ENCODE assay signal across 1 cellular context in the genomic region with DNA sequence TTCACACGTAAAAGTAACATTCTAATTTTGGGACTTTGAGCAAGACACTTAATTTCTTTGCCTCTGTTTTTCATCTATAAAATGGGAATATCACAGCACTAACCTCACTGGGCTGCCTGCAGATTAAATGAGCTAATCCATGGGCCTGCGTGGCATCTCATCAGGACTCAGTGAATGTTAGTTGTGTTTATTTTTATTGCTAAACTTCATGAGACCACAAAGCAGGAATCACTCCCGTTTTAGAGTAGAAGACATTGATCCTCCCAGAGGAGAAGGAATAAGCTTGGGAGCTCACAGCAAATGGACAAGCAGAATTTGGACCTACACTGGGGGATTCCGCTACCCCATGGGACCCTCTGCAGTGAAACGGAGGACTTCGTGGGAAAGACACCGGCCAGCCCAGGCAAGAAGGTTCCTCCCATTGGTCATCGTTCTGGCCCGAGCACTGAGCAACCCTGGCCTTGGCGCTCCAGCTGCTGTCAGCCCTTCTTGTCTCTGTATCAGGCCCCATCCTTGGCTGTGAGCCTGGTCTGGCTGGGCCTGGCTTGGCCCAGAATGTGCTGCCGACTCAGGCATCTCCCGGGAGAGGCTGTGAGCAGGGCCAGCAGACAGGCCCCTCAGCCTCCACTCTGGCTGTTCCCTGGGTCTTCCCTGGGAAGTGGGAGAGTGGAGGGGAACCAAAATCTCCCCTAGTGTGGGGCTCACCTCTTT.
TF ChIP-seq lines count a peak whose summit lies in the region.

No MANE protein-coding gene starts in this region.

TF ChIP-seq in IMR-90, 13 proteins besides CTCF, POLR2A, EP300 and RAD21 (continued from another document):
- TF ChIP-seq, protein P1, sequence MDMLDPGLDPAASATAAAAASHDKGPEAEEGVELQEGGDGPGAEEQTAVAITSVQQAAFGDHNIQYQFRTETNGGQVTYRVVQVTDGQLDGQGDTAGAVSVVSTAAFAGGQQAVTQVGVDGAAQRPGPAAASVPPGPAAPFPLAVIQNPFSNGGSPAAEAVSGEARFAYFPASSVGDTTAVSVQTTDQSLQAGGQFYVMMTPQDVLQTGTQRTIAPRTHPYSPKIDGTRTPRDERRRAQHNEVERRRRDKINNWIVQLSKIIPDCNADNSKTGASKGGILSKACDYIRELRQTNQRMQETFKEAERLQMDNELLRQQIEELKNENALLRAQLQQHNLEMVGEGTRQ (IDR thresholded peaks at IDR 0.05; ENCODE audit: low read depth, low read length): no peak
- TF ChIP-seq RFX5 (IDR thresholded peaks at IDR 0.05; ENCODE audit: low read depth, low read length): no peak
- no peak for TF ChIP-seq NFE2L2 (IDR thresholded peaks at IDR 0.05; ENCODE audit: low read depth, low read length)
- TF ChIP-seq CEBPB (IDR thresholded peaks at IDR 0.05; ENCODE audit: low read depth, low read length): 0 out of 2 replicates have a peak, but pooled peaks have one; percentile 6
- TF ChIP-seq MXI1 (IDR thresholded peaks at IDR 0.05; ENCODE audit: borderline replicate concordance, low read depth, low read length): no peak
- 0 out of 2 replicates have a peak, but pooled peaks have one; percentile 1 for TF ChIP-seq SMC3 (IDR thresholded peaks at IDR 0.05; ENCODE audit: low read depth, low read length)
- no peak for TF ChIP-seq CHD1 (IDR thresholded peaks at IDR 0.05; ENCODE audit: low read depth, low read length)
- peak; percentile 9 for TF ChIP-seq RCOR1 (IDR thresholded peaks at IDR 0.05; ENCODE audit: insufficient replicate concordance, low read length)
- no peak for TF ChIP-seq MAZ (IDR thresholded peaks at IDR 0.05; ENCODE audit: borderline replicate concordance, low read depth, low read length)
- TF ChIP-seq MAFK (IDR thresholded peaks at IDR 0.05; ENCODE audit: low read depth, low read length): no peak
- TF ChIP-seq BHLHE40 (IDR thresholded peaks at IDR 0.05; ENCODE audit: low read depth, low read length): no peak
